Comparison of ENCODE assay signal across 8 cellular contexts in the genomic region with DNA sequence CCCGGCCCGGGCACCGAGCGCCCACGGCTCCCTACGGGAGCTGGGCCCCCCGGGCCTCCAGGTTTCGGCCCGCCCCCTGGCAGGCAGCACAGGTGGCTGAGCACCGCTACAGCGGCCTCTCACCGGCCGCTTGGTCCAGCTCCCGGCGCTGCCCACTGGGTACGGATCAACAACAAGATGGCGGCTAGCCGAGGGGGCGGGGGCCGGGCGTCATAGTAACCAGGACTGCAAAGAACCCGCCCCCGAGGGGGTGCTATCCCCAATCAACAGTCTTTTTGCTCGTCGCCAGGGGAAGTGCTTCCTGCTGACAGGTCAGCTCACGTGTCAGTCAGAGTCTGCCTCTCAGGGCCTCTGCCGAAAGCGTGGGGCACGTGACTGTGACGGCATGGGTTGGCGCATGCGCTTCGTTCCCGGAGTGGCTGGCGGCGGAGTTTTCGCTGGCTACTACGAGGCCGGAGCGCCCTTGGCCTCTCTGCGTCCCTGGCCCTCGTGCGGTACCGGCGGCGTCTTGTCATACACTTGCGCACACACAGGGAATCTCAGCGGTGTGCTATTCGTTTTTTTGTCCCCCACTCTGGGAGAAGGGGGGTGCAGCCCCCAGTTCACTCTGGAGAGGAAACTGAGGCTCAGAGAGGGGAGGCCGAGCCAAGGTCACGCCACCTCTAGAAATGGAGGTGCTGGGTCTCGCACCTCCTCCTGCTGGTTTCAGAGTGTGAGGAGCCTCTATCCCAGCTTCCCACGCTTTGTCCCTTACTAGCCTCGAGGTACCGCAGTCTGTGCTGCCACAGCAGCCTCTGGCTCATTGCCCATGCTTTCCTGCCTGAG. TPM values are rescaled to one million over a fixed set of nuclear protein-coding genes. Genes with fewer than 3 reads are reported as not detected.
DNase-seq lines count a peak whose midpoint lies in the region; ATAC-seq and TF ChIP-seq lines count a peak whose summit lies in the region.

A gene (minus strand): TSS at position 186 of the 825 bp plus-strand sequence. CDS start 38,502 bp downstream, outside the sequence.

- H3K4me3 Mint-ChIP-seq in CD8-positive, alpha-beta memory T cell = peak within 1 kb of the TSS; percentile 93 to 98 (median 94)

- peak within 1 kb of the TSS; percentile 90 for H3K4me3 ChIP-seq in CD8-positive, alpha-beta memory T cell (ENCODE audit: low read length)
- peak within 1 kb of the TSS; percentile 99 for H3K4me3 ChIP-seq in lower lobe of right lung

- CTCF ChIA-PET in CD8-positive, alpha-beta memory T cell (lab: Charles Lee) = interaction anchor here (1.2 to 3.8 kb wide), 4 partner anchors 14 to 76 kb away, joined by 3 to 23 read pairs (median 8); a partner anchor contains a TSS

- peaks cover 0 to 25% (median 2%) of the 10 kb centered on the region in 3 donors for H3K36me3 Mint-ChIP-seq in CD8-positive, alpha-beta memory T cell

- peaks cover 0 to 2% of the 10 kb centered on the region in 2 donors for H3K27me3 Mint-ChIP-seq in CD8-positive, alpha-beta memory T cell

- peaks cover 22 to 53% (median 42%) of the 10 kb centered on the region in 3 donors for H3K4me1 Mint-ChIP-seq in CD8-positive, alpha-beta memory T cell

- H3K27ac Mint-ChIP-seq in CD8-positive, alpha-beta memory T cell = peak within 1 kb of the TSS; percentile 98 to 100 (median 99)

- H3K27ac ChIP-seq in CD8-positive, alpha-beta memory T cell (ENCODE audit: low read depth, low read length) = peak within 1 kb of the TSS; percentile 95
- H3K27ac ChIP-seq in lower lobe of right lung = peak within 1 kb of the TSS; percentile 95

- H3K27me3 ChIP-seq in CD8-positive, alpha-beta memory T cell (ENCODE audit: insufficient read depth, low read length, poor library complexity, severe bottlenecking) = no peaks in the 10 kb centered on the region
- no peaks in the 10 kb centered on the region for H3K27me3 ChIP-seq in lower lobe of right lung (ENCODE audit: low read depth)

- H3K9me3 Mint-ChIP-seq in CD8-positive, alpha-beta memory T cell = no peaks in the 10 kb centered on the region

- ATAC-seq in GM19467 (IDR thresholded peaks at IDR 0.05; ENCODE audit: unreplicated experiment) = peak; percentile 99
- peak; percentile 99 to 100 for ATAC-seq in lower lobe of right lung

- intact Hi-C loops in lower lobe of right lung (cut with DNase I) = no loop called here

- H3K36me3 ChIP-seq in CD8-positive, alpha-beta memory T cell (ENCODE audit: insufficient read depth, low read length) = peaks cover under 1% of the 10 kb centered on the region
- H3K36me3 ChIP-seq in lower lobe of right lung = peaks cover 23% of the 10 kb centered on the region

- TF ChIP-seq CTCF in lower lobe of right lung (IDR thresholded peaks at IDR 0.05) = no peak

- peak; percentile 99 to 100 (median 99) for DNase-seq in CD8-positive, alpha-beta memory T cell
- DNase-seq in HS-27A (ENCODE audit: low read depth) = peak; percentile 100
- peak; percentile 97 for DNase-seq in NK-92 (lab: John Stamatoyannopoulos, UW; ENCODE audit: unreplicated experiment)
- peak; percentile 98 to 99 for DNase-seq in activated CD8-positive, alpha-beta memory T cell treated with anti-CD3 and anti-CD28 coated beads for 1 hour (ENCODE audit: extremely low read depth in 1 of 2, low read depth in 1 of 2)
- peak; percentile 100 for DNase-seq in effector CD4-positive, alpha-beta T cell
- DNase-seq in lower lobe of right lung = peak; percentile 100
- peak; percentile 98 to 100 (median 98) for DNase-seq in stimulated activated CD4-positive, alpha-beta T cell treated with anti-CD3 and anti-CD28 coated beads, TNF-alpha, amount 100 ng/mL, for 24 hours (ENCODE audit: low read depth in 3 of 3)

- peaks cover 34% of the 10 kb centered on the region for H3K4me1 ChIP-seq in CD8-positive, alpha-beta memory T cell (ENCODE audit: insufficient read depth, low read length)
- H3K4me1 ChIP-seq in lower lobe of right lung = peaks cover 38% of the 10 kb centered on the region

- POLR2A ChIA-PET in CD8-positive, alpha-beta memory T cell (lab: Charles Lee) = interaction anchor here (0.9 to 1.9 kb wide), 4 partner anchors 16 to 440 kb away, joined by 3 to 18 read pairs (median 7); a partner anchor contains a TSS

- H3K9me3 ChIP-seq in CD8-positive, alpha-beta memory T cell (ENCODE audit: low read length) = no peaks in the 10 kb centered on the region
- no peaks in the 10 kb centered on the region for H3K9me3 ChIP-seq in lower lobe of right lung

RNA-seq across cellular contexts. Expression of the gene that starts here (rescaled TPM):
- 10 to 100 TPM; 37.1 to 47.5 TPM for total RNA-seq in CD8-positive, alpha-beta memory T cell
- 26.1 TPM for polyA plus RNA-seq in CD8-positive, alpha-beta memory T cell
- total RNA-seq in lower lobe of right lung = 37.5 TPM

Comparison
In these comparisons a context has a peak if more than half of its experiments do, and no peak if none do; other contexts are left out.
1. Peak in every context shown above with its lines: DNase-seq, ATAC-seq, H3K4me3 ChIP-seq and H3K27ac ChIP-seq.